12 cellular contexts compared by ENCODE assay signal in the genomic region with DNA sequence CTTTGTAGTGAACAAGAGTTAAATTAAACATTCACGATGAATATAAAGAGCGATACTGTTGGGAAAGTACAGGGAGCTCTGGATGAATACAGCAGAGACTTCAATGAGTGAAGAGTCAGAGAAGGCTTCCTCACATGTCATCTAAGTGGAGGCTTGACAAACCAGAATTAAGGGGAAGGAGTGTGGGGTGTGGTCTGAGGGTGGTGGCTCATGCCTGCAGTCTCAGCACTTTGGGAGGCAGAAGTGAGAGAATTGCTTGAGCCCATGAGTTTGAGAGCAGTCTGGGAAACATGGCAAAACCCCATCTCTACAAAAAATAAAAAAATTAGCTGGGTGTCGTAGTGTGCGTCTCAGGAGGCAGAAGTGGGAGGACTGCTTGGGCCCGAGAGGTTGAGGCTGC. TPM values are rescaled to one million over a fixed set of nuclear protein-coding genes. Genes with fewer than 3 reads are reported as not detected.
DNase-seq lines count a peak whose midpoint lies in the region; ATAC-seq and TF ChIP-seq lines count a peak whose summit lies in the region.
"Had no signal": no experiment of that assay in that cellular context is flagged by ENCODE, and none has a peak within 500 bp of the region (broad histone marks: within the 10 kb centered on the region; RNA-seq: fewer than 3 reads in every experiment).

No MANE protein-coding gene starts in this region.

- POLR2A ChIA-PET in naive thymus-derived CD4-positive, alpha-beta T cell (lab: Charles Lee) = interaction anchor here (1.3 kb wide), 1 partner anchor 9 kb away, joined by 3 read pairs; the partner anchor contains the start of gene SDHB

- peak overlapping the region; percentile 92 for H3K27ac Mint-ChIP-seq in dendritic cell treated with granulocyte-macrophage colony-stimulating factor and Interleukin-4, amounts not matched to agents 40 ng/mL and 50 ng/mL, for 4 days
- peak overlapping the region in 4 of 9 donors; percentile 42 to 70 (median 52) for H3K27ac Mint-ChIP-seq in naive thymus-derived CD4-positive, alpha-beta T cell

- peaks cover 77% of the 10 kb centered on the region for H4K20me1 ChIP-seq in BLaER1

- peaks cover 57% of the 10 kb centered on the region for H3K36me3 ChIP-seq in BLaER1
- H3K36me3 ChIP-seq in naive thymus-derived CD4-positive, alpha-beta T cell (ENCODE audit: control insufficient read depth in 2 of 3, insufficient read depth in 3 of 3, low read length in 3 of 3) = peaks cover 0 to 49% (median 26%) of the 10 kb centered on the region in 3 experiments

- peak overlapping the region; percentile 78 for H3K4me2 ChIP-seq in BLaER1

- ATAC-seq in naive thymus-derived CD4-positive, alpha-beta T cell = peak; percentile 81
- ATAC-seq in GM19463 (IDR thresholded peaks at IDR 0.05; ENCODE audit: unreplicated experiment) (no peak), HG02885 (IDR thresholded peaks at IDR 0.05; ENCODE audit: poor library complexity, unreplicated experiment) (no peak)

- no peak overlapping the region for H3K9ac ChIP-seq in BLaER1

- peaks cover 77% of the 10 kb centered on the region for H3K36me3 Mint-ChIP-seq in dendritic cell treated with granulocyte-macrophage colony-stimulating factor and Interleukin-4, amounts not matched to agents 40 ng/mL and 50 ng/mL, for 4 days (ENCODE audit: low read depth)
- peaks cover 7 to 22% (median 12%) of the 10 kb centered on the region in 5 donors for H3K36me3 Mint-ChIP-seq in naive thymus-derived CD4-positive, alpha-beta T cell

- no peaks in the 10 kb centered on the region for H3K27me3 ChIP-seq in BLaER1
- H3K27me3 ChIP-seq in naive thymus-derived CD4-positive, alpha-beta T cell (ENCODE audit: control insufficient read depth in 2 of 2, insufficient read depth in 2 of 2, low read length in 2 of 2) = no peaks in the 10 kb centered on the region
- no peaks in the 10 kb centered on the region for H3K27me3 ChIP-seq in dorsolateral prefrontal cortex

- intact Hi-C loops in dendritic cell treated with granulocyte-macrophage colony-stimulating factor and Interleukin-4, amounts not matched to agents 40 ng/mL and 50 ng/mL, for 4 days (cut with micrococcal nuclease) = loop anchor here (5.0 kb wide), 1 partner anchor 38 kb away; no protein-coding TSS in a partner anchor
- intact Hi-C loops in naive thymus-derived CD4-positive, alpha-beta T cell (cut with micrococcal nuclease) = no loop called here
- intact Hi-C loops in dorsolateral prefrontal cortex (cut with DNase I) = no loop called here

- H3K4me3 ChIP-seq in BLaER1 (no peak overlapping the region), dorsolateral prefrontal cortex (peak overlapping the region in 2 of 59 donors; percentile 26 to 38)
- no peak overlapping the region for H3K4me3 ChIP-seq in naive thymus-derived CD4-positive, alpha-beta T cell (ENCODE audit: low read length)

- CTCF ChIA-PET in naive thymus-derived CD4-positive, alpha-beta T cell (lab: Charles Lee) = no interaction called here

- no peak overlapping the region; the same call in 1 of the 2 replicates for H3K27ac ChIP-seq in BLaER1
- no peak overlapping the region for H3K27ac ChIP-seq in naive thymus-derived CD4-positive, alpha-beta T cell (ENCODE audit: low read depth, low read length)
- peak overlapping the region in 9 of 59 donors; percentile 3 to 65 (median 54) for H3K27ac ChIP-seq in dorsolateral prefrontal cortex
- H3K27ac ChIP-seq: C4-2B had no signal

- H3K4me3 Mint-ChIP-seq in dendritic cell treated with granulocyte-macrophage colony-stimulating factor and Interleukin-4, amounts not matched to agents 40 ng/mL and 50 ng/mL, for 4 days = no peak overlapping the region
- H3K4me3 Mint-ChIP-seq in naive thymus-derived CD4-positive, alpha-beta T cell = no peak overlapping the region
- H3K4me3 Mint-ChIP-seq: activated T-helper 1 cell treated with anti-CD3 and anti-CD28 coated beads, Interleukin-12 subunit alpha, Interleukin-12 subunit beta, Interleukin-2, Interleukin-4 antibody, amounts not matched to agents 30 ng/mL and 10 ng/mL and 1 ng/mL, durations not matched to agents 14 hours and 24 hours and 36 hours had no signal

- H3K4me1 ChIP-seq in BLaER1 = peaks cover 16% of the 10 kb centered on the region
- peaks cover 0 to 3% of the 10 kb centered on the region in 2 donors for H3K4me1 ChIP-seq in naive thymus-derived CD4-positive, alpha-beta T cell (ENCODE audit: control insufficient read depth in 2 of 2, insufficient read depth in 2 of 2, low read length in 2 of 2)

- H3K9me3 ChIP-seq in BLaER1 = no peaks in the 10 kb centered on the region
- H3K9me3 ChIP-seq in naive thymus-derived CD4-positive, alpha-beta T cell (ENCODE audit: control insufficient read depth in 2 of 3, low read length in 3 of 3) = no peaks in the 10 kb centered on the region

- H3K27me3 Mint-ChIP-seq in dendritic cell treated with granulocyte-macrophage colony-stimulating factor and Interleukin-4, amounts not matched to agents 40 ng/mL and 50 ng/mL, for 4 days = no peaks in the 10 kb centered on the region
- H3K27me3 Mint-ChIP-seq in naive thymus-derived CD4-positive, alpha-beta T cell = no peaks in the 10 kb centered on the region

- DNase-seq in COLO829 (ENCODE audit: low spot score) (peak; percentile 46), dorsolateral prefrontal cortex (no peak), NCI-H2029 (lab: John Stamatoyannopoulos, UW) (no peak)
- no peak for DNase-seq in naive thymus-derived CD4-positive, alpha-beta T cell
- DNase-seq: activated CD4-positive, alpha-beta T cell treated with anti-CD3 and anti-CD28 coated beads for 1 hour; NCI-H1105 treated with DMSO at 0.1 percent for 48 hours had no signal

- TF ChIP-seq CTCF in dorsolateral prefrontal cortex (IDR thresholded peaks at IDR 0.05 in 54 of 56, conservative IDR thresholded peaks at IDR 0.05 in 2 of 56; ENCODE audit: low read depth in 1 of 56, partially characterized antibody in 56 of 56) = no peak

- H3K9me3 Mint-ChIP-seq in dendritic cell treated with granulocyte-macrophage colony-stimulating factor and Interleukin-4, amounts not matched to agents 40 ng/mL and 50 ng/mL, for 4 days = no peaks in the 10 kb centered on the region
- no peaks in the 10 kb centered on the region for H3K9me3 Mint-ChIP-seq in naive thymus-derived CD4-positive, alpha-beta T cell
- H3K9me3 Mint-ChIP-seq: activated T-helper 1 cell treated with anti-CD3 and anti-CD28 coated beads, Interleukin-12 subunit alpha, Interleukin-12 subunit beta, Interleukin-2, Interleukin-4 antibody, amounts not matched to agents 30 ng/mL and 10 ng/mL and 1 ng/mL, durations not matched to agents 14 hours and 24 hours and 36 hours had no signal

- peaks cover 38% of the 10 kb centered on the region for H3K4me1 Mint-ChIP-seq in dendritic cell treated with granulocyte-macrophage colony-stimulating factor and Interleukin-4, amounts not matched to agents 40 ng/mL and 50 ng/mL, for 4 days (ENCODE audit: low read depth)
- H3K4me1 Mint-ChIP-seq in naive thymus-derived CD4-positive, alpha-beta T cell = peaks cover 7 to 26% (median 18%) of the 10 kb centered on the region in 7 donors

RNA-seq across cellular contexts. Expression of gene SDHB, which starts 8.7 kb away (rescaled TPM):
- 10 to 100 TPM; 53.3 to 81.3 (median 61.1) TPM for total RNA-seq in naive thymus-derived CD4-positive, alpha-beta T cell
- 100 to 1,000 TPM; 127 to 147 TPM for polyA plus RNA-seq in naive thymus-derived CD4-positive, alpha-beta T cell
- 100 to 1,000 TPM in 9 of 120 experiments, 10 to 100 TPM in 111; 48.8 to 115 (median 83.6) TPM for total RNA-seq in dorsolateral prefrontal cortex

RNA-seq across cellular contexts. Expression of gene ATP13A2, which starts 33.4 kb away (rescaled TPM):
- 10 to 100 TPM; 32.9 to 57.4 (median 42.1) TPM for total RNA-seq in naive thymus-derived CD4-positive, alpha-beta T cell
- 10 to 100 TPM; 25.6 to 59.1 TPM for polyA plus RNA-seq in naive thymus-derived CD4-positive, alpha-beta T cell
- total RNA-seq in dorsolateral prefrontal cortex = 100 to 1,000 TPM; 104 to 254 (median 196) TPM
